ENCODE assay signal across 9 cellular contexts in genomic region chr7:116230191-116231005, GRCh38. TPM values are rescaled to one million over a fixed set of nuclear protein-coding genes. Genes with fewer than 3 reads are reported as not detected.
DNase-seq lines count a peak whose midpoint lies in the region; ATAC-seq, FAIRE-seq and TF ChIP-seq lines count a peak whose summit lies in the region.
"Had no signal": no experiment of that assay in that cellular context is flagged by ENCODE, and none has a peak within 500 bp of the region (broad histone marks: within the 10 kb centered on the region; RNA-seq: fewer than 3 reads in every experiment).

No MANE protein-coding gene starts in this region.

- BruUV-seq in HepG2 (replicated peaks; lab: Mats Ljungman, UMichigan), result no TSS peak
- no TSS peak for BruUV-seq in K562 (replicated peaks; lab: Mats Ljungman, UMichigan)

- DNase-seq in HepG2 (ENCODE audit: low spot score) (no peak), K562 (ENCODE audit: extremely low read depth in 1 of 4, low spot score in 3 of 4) (no peak), AG08396 (ENCODE audit: low spot score) (no peak), cerebellar cortex (ENCODE audit: low spot score) (no peak), GM13976 (ENCODE audit: low spot score) (no peak)

- no peaks in the 10 kb centered on the region for H3K79me2 ChIP-seq in HepG2 (ENCODE audit: insufficient read depth, low read length)
- H3K79me2 ChIP-seq in K562 (ENCODE audit: control insufficient read depth, insufficient read depth, low read length), result peaks cover 44% of the 10 kb centered on the region

- TF ChIP-seq EP300 in HepG2 (IDR thresholded peaks at IDR 0.05; ENCODE audit: low read depth in 2 of 2, low read length in 2 of 2) (no peak), HepG2 (CRISPR knock-in tag; IDR thresholded peaks at IDR 0.05; ENCODE audit: borderline replicate concordance) (no peak), K562 (IDR thresholded peaks at IDR 0.05; ENCODE audit: low read length) (no peak)

- H3K9me3 ChIP-seq in liver (ENCODE audit: control insufficient read depth in 4 of 4, low read length in 3 of 4), result no peaks in the 10 kb centered on the region
- H3K9me3 ChIP-seq in HepG2 (ENCODE audit: low read length), result no peaks in the 10 kb centered on the region
- H3K9me3 ChIP-seq in K562 (replicated peaks; ENCODE audit: control insufficient read depth, insufficient read depth, low read depth, low read length), result no peaks in the 10 kb centered on the region
- H3K9me3 ChIP-seq in muscle layer of duodenum (ENCODE audit: control insufficient read depth in 1 of 2, low read length in 2 of 2), result no peaks in the 10 kb centered on the region

- H3K27me3 ChIP-seq in liver (ENCODE audit: control insufficient read depth in 4 of 4, insufficient read depth in 4 of 4, low read length in 3 of 4) (no peaks in the 10 kb centered on the region), HepG2 (ENCODE audit: control insufficient read depth in 1 of 2, insufficient read depth in 2 of 2, low read length in 2 of 2) (no peaks in the 10 kb centered on the region), K562 (ENCODE audit: control insufficient read depth in 2 of 2, insufficient read depth in 2 of 2, low read length in 2 of 2) (no peaks in the 10 kb centered on the region), muscle layer of duodenum (ENCODE audit: low read depth, low read length) (no peaks in the 10 kb centered on the region)

- no peak overlapping the region for H3K9ac ChIP-seq in liver (ENCODE audit: low read depth in 1 of 2, low read length in 2 of 2)
- no peak overlapping the region for H3K9ac ChIP-seq in HepG2 (ENCODE audit: insufficient read depth, low read depth, low read length)
- 0 out of 4 replicates have a peak overlapping the region, but pooled peaks of 1 of the 2 experiments have one; percentile 2 for H3K9ac ChIP-seq in K562 (ENCODE audit: insufficient read depth in 1 of 2, low read depth in 2 of 2, low read length in 2 of 2)

- TF ChIP-seq RAD21 in liver (IDR thresholded peaks at IDR 0.05) (no peak), HepG2 (CRISPR knock-in tag; IDR thresholded peaks at IDR 0.05) (no peak), K562 (CRISPR knock-in tag; conservative IDR thresholded peaks at IDR 0.05 in 1 of 2, IDR thresholded peaks at IDR 0.05 in 1 of 2) (no peak)

- H2AFZ ChIP-seq in HepG2 (ENCODE audit: low read length) (no peak overlapping the region), K562 (ENCODE audit: low read depth, low read length) (no peak overlapping the region)

- TF ChIP-seq POLR2A in HepG2 (IDR thresholded peaks at IDR 0.05; ENCODE audit: insufficient read depth in 1 of 2, low read depth in 2 of 2, low read length in 2 of 2) (no peak), K562 (conservative IDR thresholded peaks at IDR 0.05) (no peak)

- POLR2A ChIA-PET in HepG2 (lab: Yijun Ruan, JAX) (no interaction called here), K562 (lab: Yijun Ruan, JAX) (interaction anchor here (0.5 to 2.0 kb wide), 7 partner anchors 13 to 1733 kb away, joined by 3 to 11 read pairs (median 3); partner anchors contain the start of gene TES)

- H3K4me3 ChIP-seq in liver (ENCODE audit: low read depth in 1 of 3, low read length in 3 of 3), result no peak overlapping the region
- no peak overlapping the region for H3K4me3 ChIP-seq in HepG2 (replicated peaks in 1 of 3; ENCODE audit: insufficient read depth in 1 of 3, low read depth in 2 of 3, low read length in 3 of 3)
- H3K4me3 ChIP-seq in K562, result no peak overlapping the region
- no peak overlapping the region for H3K4me3 ChIP-seq in muscle layer of duodenum (ENCODE audit: low read depth in 1 of 2, low read length in 2 of 2)

- no peaks in the 10 kb centered on the region for H4K20me1 ChIP-seq in HepG2 (ENCODE audit: insufficient read depth, low read length)
- peaks cover 13% of the 10 kb centered on the region for H4K20me1 ChIP-seq in K562 (replicated peaks; ENCODE audit: control insufficient read depth, insufficient read depth, low read length)

- peaks cover 0 to 7% (median 5%) of the 10 kb centered on the region in 4 donors for H3K4me1 ChIP-seq in liver (ENCODE audit: control insufficient read depth in 4 of 4, insufficient read depth in 4 of 4, low read length in 3 of 4)
- peaks cover 28% of the 10 kb centered on the region for H3K4me1 ChIP-seq in HepG2 (ENCODE audit: insufficient read depth, low read length)
- peaks cover 3 to 33% of the 10 kb centered on the region in 2 experiments; a peak in 4 of 5 replicates for H3K4me1 ChIP-seq in K562 (replicated peaks in 1 of 2; ENCODE audit: control insufficient read depth in 2 of 2, insufficient read depth in 2 of 2, low read length in 2 of 2)
- peaks cover 11 to 17% of the 10 kb centered on the region in 2 donors for H3K4me1 ChIP-seq in muscle layer of duodenum (ENCODE audit: control insufficient read depth in 1 of 2, insufficient read depth in 2 of 2, low read length in 2 of 2)

- in situ Hi-C loops in HepG2 (cut with HindIII; ENCODE audit: extremely low pct_ligation_motif_present, low pct_unique_long_range_greater_than_20kb) (no loop called here), K562 (cut with MboI) (no loop called here), GM13976 (cut with MboI; ENCODE audit: low sequenced_read_pairs, unreplicated experiment) (loop anchor here (25.0 kb wide), 1 partner anchor 93 kb away; no protein-coding TSS in a partner anchor)

- FAIRE-seq in HepG2 (lab: Jason Lieb, UNC) (no peak), K562 (lab: Jason Lieb, UNC) (no peak)
- FAIRE-seq: bronchial epithelial cell had no signal

- intact Hi-C loops in HepG2 (cut with micrococcal nuclease; ENCODE audit: unreplicated experiment), result no loop called here
- intact Hi-C loops in K562 (cut with micrococcal nuclease), result loop anchor here (2.0 kb wide), 1 partner anchor 20 kb away; the partner anchor contains the start of gene TES

- ATAC-seq in HepG2 (no peak), K562 (peak; percentile 42), HG03565 (IDR thresholded peaks at IDR 0.05; ENCODE audit: unreplicated experiment) (no peak)

- H3K27ac ChIP-seq in liver (ENCODE audit: low read depth in 1 of 2, low read length in 2 of 2), result no peak overlapping the region
- no peak overlapping the region for H3K27ac ChIP-seq in HepG2 (ENCODE audit: extremely low read length, insufficient read depth, low read length)
- no peak overlapping the region for H3K27ac ChIP-seq in K562 (ENCODE audit: extremely low read depth, low read depth, low read length)
- H3K27ac ChIP-seq in muscle layer of duodenum (ENCODE audit: low read length), result peak overlapping the region; percentile 56

- TF ChIP-seq CTCF in liver (IDR thresholded peaks at IDR 0.05; ENCODE audit: low read depth, low read length, missing input control), result no peak
- TF ChIP-seq CTCF in HepG2 (CRISPR knock-in tag; IDR thresholded peaks at IDR 0.05), result no peak
- TF ChIP-seq CTCF in K562 (IDR thresholded peaks at IDR 0.05 in 2 of 3, conservative IDR thresholded peaks at IDR 0.05 in 1 of 3; ENCODE audit: insufficient read depth in 2 of 3, low read depth in 1 of 3, low read length in 3 of 3), result no peak
- TF ChIP-seq CTCF in GM13976 (IDR thresholded peaks at IDR 0.05; ENCODE audit: borderline replicate concordance, control extremely low read depth, extremely low read depth, insufficient read depth, missing control alignments), result no peak

- H3K4me2 ChIP-seq in HepG2 (ENCODE audit: low read depth, low read length) (no peak overlapping the region), K562 (ENCODE audit: insufficient read depth, low read length) (no peak overlapping the region)

- WGBS in liver, result 83% methylated on average over 4 of the region's 4 CpGs
- WGBS in HepG2 (ENCODE audit: low lambda C conversion rate), result 74% methylated on average over 4 of the region's 4 CpGs
- WGBS in K562 (ENCODE audit: insufficient coverage, low coverage, missing lambda C conversion rate), result 75% methylated on average over 4 of the region's 4 CpGs

- no peaks in the 10 kb centered on the region for H3K36me3 ChIP-seq in liver (ENCODE audit: control insufficient read depth in 4 of 4, insufficient read depth in 3 of 4, low read depth in 1 of 4, low read length in 3 of 4)
- H3K36me3 ChIP-seq in HepG2 (replicated peaks in 1 of 2; ENCODE audit: control insufficient read depth in 1 of 2, insufficient read depth in 2 of 2, low read length in 2 of 2), result no peaks in the 10 kb centered on the region
- H3K36me3 ChIP-seq in K562 (ENCODE audit: control insufficient read depth, insufficient read depth, low read length), result no peaks in the 10 kb centered on the region
- no peaks in the 10 kb centered on the region for H3K36me3 ChIP-seq in muscle layer of duodenum (ENCODE audit: control insufficient read depth in 1 of 2, insufficient read depth in 2 of 2, low read length in 2 of 2)

- CTCF ChIA-PET in HepG2 (lab: Yijun Ruan, JAX; ENCODE audit: low intra/inter-chr PET ratio, low total read pairs), result no interaction called here
- CTCF ChIA-PET in K562 (lab: Yijun Ruan, JAX; ENCODE audit: low intra/inter-chr PET ratio), result no interaction called here

- H3K9me1 ChIP-seq in K562 (ENCODE audit: control insufficient read depth, insufficient read depth, low read length), result no peaks in the 10 kb centered on the region

RNA-seq across cellular contexts. Expression of gene TES, which starts 20.1 kb away (rescaled TPM):
- total RNA-seq in liver (10 to 100 TPM in 1 of 2 donors, 1 to 10 TPM in 1; 9.2 to 11.8 TPM), HepG2 (2016; rRNA removed; fragmentation: Illumina TruSeq; extraction: Trizol) (21.6 and 24.7 TPM in 2 replicates), K562 (2014; rRNA removed) (57.6 and 61.6 TPM in 2 replicates), K562 (2014; rRNA removed; fragmentation: Illumina TruSeq; extraction: Trizol) (53.8 and 61.6 TPM in 2 replicates), K562 (2015; rRNA removed; fragmentation: Illumina TruSeq; extraction: Trizol) (40.9 and 43.8 TPM in 2 replicates), K562 (2021) (52.1 and 58.0 TPM in 2 replicates)
- polyA plus RNA-seq in liver (1 to 10 TPM; 5.7 to 5.8 TPM), HepG2 (2011; rRNA removed) (17.6 and 23.0 TPM in 2 replicates), K562 (2011; rRNA removed) (34.3 and 41.7 TPM in 2 replicates), K562 (2014; fragmentation: Illumina TruSeq; extraction: Trizol) (54.6 and 56.3 TPM in 2 replicates), K562 (2014; fragmentation: Nextera tagmentation; extraction: Ambion mirVana) (10 to 100 TPM; 20.7 to 26.3 TPM), K562 (2014; rRNA removed) (56.1 and 57.7 TPM in 2 replicates)
- 5.7 and 7.0 TPM in 2 replicates for total RNA-seq in HepG2 (2016; cell fraction: cytosol; rRNA removed; fragmentation: Illumina TruSeq; extraction: Trizol; ENCODE audit: low read depth)
- 20.1 and 24.8 TPM in 2 replicates for total RNA-seq in HepG2 (2016; cell fraction: insoluble cytoplasmic fraction; rRNA removed; fragmentation: Illumina TruSeq; extraction: Trizol)
- 13.3 and 15.7 TPM in 2 replicates for total RNA-seq in HepG2 (2016; cell fraction: membrane; rRNA removed; fragmentation: Illumina TruSeq; extraction: Trizol)
- 19.2 and 19.9 TPM in 2 replicates for total RNA-seq in HepG2 (2016; cell fraction: nucleus; rRNA removed; fragmentation: Illumina TruSeq; extraction: Trizol)
- polyA plus RNA-seq in HepG2 (2011; cell fraction: cytosol; rRNA removed), result 10.5 and 12.4 TPM in 2 replicates
- polyA plus RNA-seq in HepG2 (2011; cell fraction: nucleus; rRNA removed), result 15.2 and 17.8 TPM in 2 replicates
- polyA plus RNA-seq in HepG2 (2012), result 11.3 and 12.6 TPM in 2 replicates
- 5.5 and 6.1 TPM in 2 replicates for polyA plus RNA-seq in HepG2 (2016; cell fraction: cytosol; fragmentation: Illumina TruSeq; extraction: Trizol; ENCODE audit: low read depth)
- polyA plus RNA-seq in HepG2 (2016; cell fraction: insoluble cytoplasmic fraction; fragmentation: Illumina TruSeq; extraction: Trizol; ENCODE audit: low read depth), result 24.3 and 25.3 TPM in 2 replicates
- polyA plus RNA-seq in HepG2 (2016; cell fraction: membrane; fragmentation: Illumina TruSeq; extraction: Trizol; ENCODE audit: low read depth), result 9.3 and 11.9 TPM in 2 replicates
- 18.5 and 18.7 TPM in 2 replicates for polyA plus RNA-seq in HepG2 (2016; cell fraction: nucleus; fragmentation: Illumina TruSeq; extraction: Trizol; ENCODE audit: insufficient read depth, low read depth)
- polyA minus RNA-seq in HepG2 (2011; rRNA and poly(A)+ RNA removed; ENCODE audit: low replicate concordance), result 13.6 and 60.4 TPM in 2 replicates
- polyA minus RNA-seq in HepG2 (2011; cell fraction: cytosol; rRNA and poly(A)+ RNA removed), result 10.0 and 10.8 TPM in 2 replicates
- 21.8 and 25.9 TPM in 2 replicates for polyA minus RNA-seq in HepG2 (2011; cell fraction: nucleus; rRNA and poly(A)+ RNA removed)
- 19.0 and 47.8 TPM in 2 replicates for total RNA-seq in K562 (2011; cell fraction: chromatin; rRNA removed; ENCODE audit: low replicate concordance)
- total RNA-seq in K562 (2011; cell fraction: nucleolus; rRNA removed), result 12.1 and 15.0 TPM in 2 replicates
- 20.7 and 21.8 TPM in 2 replicates for total RNA-seq in K562 (2011; cell fraction: nucleoplasm; rRNA removed)
- polyA plus RNA-seq in K562 (2011; cell fraction: cytosol; rRNA removed), result 13.8 and 21.1 TPM in 2 replicates
- polyA plus RNA-seq in K562 (2011; cell fraction: nucleus; rRNA removed), result 18.6 and 49.8 TPM in 2 replicates
- polyA plus RNA-seq in K562 (2012), result 49.7 and 119 TPM in 2 replicates
- polyA minus RNA-seq in K562 (2011; rRNA and poly(A)+ RNA removed), result 27.7 and 33.4 TPM in 2 replicates
- 11.3 and 15.4 TPM in 2 replicates for polyA minus RNA-seq in K562 (2011; cell fraction: cytosol; rRNA and poly(A)+ RNA removed)
- 7.0 and 26.5 TPM in 2 replicates for polyA minus RNA-seq in K562 (2011; cell fraction: nucleus; rRNA and poly(A)+ RNA removed)
